Comparison of ENCODE assay signal across 14 cellular contexts in the genomic region with DNA sequence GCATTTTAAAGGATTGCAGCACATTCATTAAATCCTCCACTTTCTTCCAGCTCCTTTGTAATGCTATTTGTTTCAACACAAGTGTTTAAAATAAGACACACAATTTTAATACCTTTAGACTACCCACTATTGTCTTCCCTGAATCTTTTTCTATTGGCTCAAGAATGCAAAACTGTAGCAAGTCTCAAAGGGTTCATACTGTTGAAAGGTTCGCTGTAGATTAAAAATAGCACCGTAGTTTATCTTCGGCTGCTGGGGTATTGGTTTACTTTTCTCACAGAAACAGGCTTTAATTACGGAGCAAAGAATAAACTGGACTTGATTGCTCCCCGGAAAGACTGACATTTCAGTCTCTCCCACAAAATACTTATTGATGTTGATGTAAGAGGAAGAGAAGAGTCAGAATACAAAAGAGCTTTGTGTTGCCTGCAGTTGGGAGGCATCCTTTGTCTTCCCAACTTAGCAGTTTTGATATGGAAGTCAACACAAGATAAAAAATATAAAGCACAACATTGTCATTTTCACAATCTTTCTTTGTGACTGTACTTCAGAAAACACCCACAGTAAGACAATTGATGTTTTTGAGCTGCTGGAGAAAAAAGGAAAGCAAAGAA.
A peak's percentile ranks its signal among the peaks of the same experiment; 100 is the strongest.
DNase-seq lines count a peak whose midpoint lies in the region; ATAC-seq lines count a peak whose summit lies in the region.
"Had no signal": no experiment of that assay in that cellular context is flagged by ENCODE, and none has a peak within 500 bp of the region (broad histone marks: within the 10 kb centered on the region; RNA-seq: fewer than 3 reads in every experiment).

No MANE protein-coding gene starts in this region.

- H3K36me3 Mint-ChIP-seq in T-helper 1 cell treated with Interleukin-12 subunit alpha and Interleukin-12 subunit beta and Interleukin-4 antibody, amounts not matched to agents 30 μg/mL and 1 μg/mL, for 36 hours (ENCODE audit: low read depth), result peaks cover 9% of the 10 kb centered on the region
- no peaks in the 10 kb centered on the region for H3K36me3 Mint-ChIP-seq in stimulated activated memory B cell treated with anti-CD40 and anti-IgM and Interleukin-4, amounts not matched to agents 10 μg/mL and 1 μg/mL and 100 μg/mL, for 72 hours

- H3K4me3 Mint-ChIP-seq in T-helper 1 cell treated with Interleukin-12 subunit alpha and Interleukin-12 subunit beta and Interleukin-4 antibody, amounts not matched to agents 30 μg/mL and 1 μg/mL, for 36 hours, result no peak overlapping the region
- no peak overlapping the region for H3K4me3 Mint-ChIP-seq in stimulated activated memory B cell treated with anti-CD40 and anti-IgM and Interleukin-4, amounts not matched to agents 10 μg/mL and 1 μg/mL and 100 μg/mL, for 72 hours

- peaks cover 27% of the 10 kb centered on the region for H3K4me1 Mint-ChIP-seq in T-helper 1 cell treated with Interleukin-12 subunit alpha and Interleukin-12 subunit beta and Interleukin-4 antibody, amounts not matched to agents 30 μg/mL and 1 μg/mL, for 36 hours (ENCODE audit: low read depth)
- peaks cover 32% of the 10 kb centered on the region for H3K4me1 Mint-ChIP-seq in stimulated activated memory B cell treated with anti-CD40 and anti-IgM and Interleukin-4, amounts not matched to agents 10 μg/mL and 1 μg/mL and 100 μg/mL, for 72 hours

- no peaks in the 10 kb centered on the region for H3K27me3 Mint-ChIP-seq in T-helper 1 cell treated with Interleukin-12 subunit alpha and Interleukin-12 subunit beta and Interleukin-4 antibody, amounts not matched to agents 30 μg/mL and 1 μg/mL, for 36 hours (ENCODE audit: low read depth)
- H3K27me3 Mint-ChIP-seq in stimulated activated memory B cell treated with anti-CD40 and anti-IgM and Interleukin-4, amounts not matched to agents 10 μg/mL and 1 μg/mL and 100 μg/mL, for 72 hours, result no peaks in the 10 kb centered on the region

- intact Hi-C loops in head of caudate nucleus (cut with DNase I), result no loop called here

- peaks cover 5% of the 10 kb centered on the region for H3K9me3 Mint-ChIP-seq in T-helper 1 cell treated with Interleukin-12 subunit alpha and Interleukin-12 subunit beta and Interleukin-4 antibody, amounts not matched to agents 30 μg/mL and 1 μg/mL, for 36 hours
- no peaks in the 10 kb centered on the region for H3K9me3 Mint-ChIP-seq in stimulated activated memory B cell treated with anti-CD40 and anti-IgM and Interleukin-4, amounts not matched to agents 10 μg/mL and 1 μg/mL and 100 μg/mL, for 72 hours

- no peak for ATAC-seq in stimulated activated memory B cell treated with anti-CD40 and anti-IgM and Interleukin-4, amounts not matched to agents 10 μg/mL and 1 μg/mL and 100 μg/mL, for 72 hours
- ATAC-seq: K562 had no signal

- H3K27ac Mint-ChIP-seq in T-helper 1 cell treated with Interleukin-12 subunit alpha and Interleukin-12 subunit beta and Interleukin-4 antibody, amounts not matched to agents 30 μg/mL and 1 μg/mL, for 36 hours, result peak overlapping the region; percentile 78
- peak overlapping the region; percentile 75 for H3K27ac Mint-ChIP-seq in stimulated activated memory B cell treated with anti-CD40 and anti-IgM and Interleukin-4, amounts not matched to agents 10 μg/mL and 1 μg/mL and 100 μg/mL, for 72 hours

- no peak for DNase-seq in T-helper 1 cell
- DNase-seq in NCI-H69 (lab: John Stamatoyannopoulos, UW), result peak; percentile 74
- peak in 25 of 42 donors; percentile 8 to 74 (median 43) for DNase-seq in head of caudate nucleus
- no peak for DNase-seq in hepatic stellate cell (ENCODE audit: low spot score)
- no peak for DNase-seq in NCI-H774 (lab: John Stamatoyannopoulos, UW)
- no peak for DNase-seq in NOMO-1 (lab: John Stamatoyannopoulos, UW; ENCODE audit: unreplicated experiment in 2 of 2)
- DNase-seq: activated CD4-positive, alpha-beta T cell treated with anti-CD3 and anti-CD28 coated beads for 4 hours; mammary epithelial cell; NCI-H187; stimulated activated CD4-positive, alpha-beta T cell treated with anti-CD3 and anti-CD28 coated beads, Interleukin-12 subunit alpha, Interleukin-12 subunit beta, amount 100 ng/mL, for 4 hours; SW 1271 had no signal

Comparison
In these comparisons a context has a peak if more than half of its experiments do, and no peak if none do; other contexts are left out.
1. DNase-seq: peak in NCI-H69 (single experiment) and head of caudate nucleus (25 of 42); none in T-helper 1 cell (0 of 5), hepatic stellate cell (single experiment), NCI-H774 (single experiment) and NOMO-1 (0 of 2).